In genomic region chr3:9731206-9732079, GRCh38 we compare ENCODE assay signal across 8 cellular contexts.
DNase-seq lines count a peak whose midpoint lies in the region; ATAC-seq lines count a peak whose summit lies in the region.

Gene BRPF1, plus strand, starts transcription at chr3:9731735. Its CDS starts 2,406 bp downstream, at chr3:9734141.

- DNase-seq in AG08396 (ENCODE audit: low spot score) (peak; percentile 99), NCI-H345 treated with DMSO at 0.1 percent for 48 hours (lab: John Stamatoyannopoulos, UW; ENCODE audit: unreplicated experiment) (peak; percentile 78), iris pigment epithelial cell (ENCODE audit: low read depth) (peak; percentile 100)
- peak; percentile 99 to 100 (median 99) for DNase-seq in activated CD4-positive, CD25-positive, alpha-beta regulatory T cell (lab: John Stamatoyannopoulos, UW)
- DNase-seq in central memory CD4-positive, alpha-beta T cell: peak; percentile 98
- peak; percentile 100 for DNase-seq in stimulated activated CD4-positive, alpha-beta T cell treated with anti-CD3 and anti-CD28 coated beads, Interleukin-12 subunit alpha, Interleukin-12 subunit beta, amount 100 ng/mL, for 4 hours

- ATAC-seq in GM19023 (IDR thresholded peaks at IDR 0.05; ENCODE audit: unreplicated experiment) (peak; percentile 94), HG03280 (IDR thresholded peaks at IDR 0.05; ENCODE audit: unreplicated experiment) (peak; percentile 96)

Comparison
In these comparisons a context has a peak if more than half of its experiments do, and no peak if none do; other contexts are left out.
1. Peak in every context shown above with its lines: DNase-seq and ATAC-seq.